12 cellular contexts compared by ENCODE assay signal in the genomic region with DNA sequence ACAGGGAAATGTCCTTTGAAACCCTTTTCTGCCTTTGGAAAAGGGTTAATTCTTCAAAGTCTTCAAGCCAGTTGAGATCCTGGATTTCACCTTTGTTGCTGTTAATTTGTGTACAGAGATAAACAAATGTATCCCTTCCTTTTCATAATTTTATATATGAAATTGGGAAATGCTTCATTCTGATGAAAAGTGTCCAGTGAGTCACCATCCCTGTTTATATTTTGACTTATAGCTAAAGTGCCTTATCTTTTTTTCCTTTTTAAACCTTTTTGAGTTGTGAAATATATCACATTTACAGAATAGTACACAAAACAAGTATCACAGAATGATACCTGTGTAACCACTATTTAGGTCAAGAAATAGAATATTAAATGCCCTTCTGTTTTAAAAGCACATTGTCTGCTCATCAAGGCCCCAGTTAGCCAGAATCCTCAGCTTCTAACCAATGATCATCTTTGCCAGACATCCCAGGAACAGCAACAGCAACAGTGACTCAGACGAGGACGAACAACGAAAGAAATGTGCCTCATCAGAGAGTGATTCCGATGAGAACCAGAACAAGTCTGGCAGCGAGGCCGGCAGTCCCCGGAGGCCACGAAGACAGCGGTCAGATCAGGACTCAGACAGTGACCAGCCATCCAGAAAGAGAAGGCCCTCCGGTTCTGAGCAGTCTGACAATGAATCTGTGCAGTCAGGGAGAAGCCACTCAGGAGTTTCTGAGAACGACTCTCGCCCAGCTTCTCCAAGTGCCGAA. TPM values are rescaled to one million over a fixed set of nuclear protein-coding genes. Genes with fewer than 3 reads are reported as not detected.
DNase-seq lines count a peak whose midpoint lies in the region; ATAC-seq and TF ChIP-seq lines count a peak whose summit lies in the region.
"Had no signal": no experiment of that assay in that cellular context is flagged by ENCODE, and none has a peak within 500 bp of the region (broad histone marks: within the 10 kb centered on the region; RNA-seq: fewer than 3 reads in every experiment).

No MANE protein-coding gene starts in this region.

- no peaks in the 10 kb centered on the region for H3K4me1 Mint-ChIP-seq in activated T-cell treated with anti-CD3 and anti-CD28 coated beads, Interleukin-2, amount 50 U/mL, for 72 hours (ENCODE audit: low read depth)
- peaks cover 3% of the 10 kb centered on the region for H3K4me1 Mint-ChIP-seq in activated T-cell treated with anti-CD3 and anti-CD28 coated beads, Interleukin-2, amount 50 U/mL, for 4 hours (ENCODE audit: low read depth)
- H3K4me1 Mint-ChIP-seq in mesothelial cell of epicardium = no peaks in the 10 kb centered on the region

- H3K36me3 ChIP-seq in esophagus squamous epithelium = peaks cover 0 to 25% (median 11%) of the 10 kb centered on the region in 3 donors
- H3K36me3 ChIP-seq in upper lobe of left lung = peaks cover 6 to 52% (median 34%) of the 10 kb centered on the region in 4 donors

- no peak overlapping the region for H3K4me3 ChIP-seq in esophagus squamous epithelium
- H3K4me3 ChIP-seq in upper lobe of left lung = no peak overlapping the region
- H3K4me3 ChIP-seq: A549, SJCRH30 had no signal

- H3K4me3 Mint-ChIP-seq in activated T-cell treated with anti-CD3 and anti-CD28 coated beads, Interleukin-2, amount 50 U/mL, for 72 hours = peak overlapping the region in 1 of 2 donors; percentile 16
- H3K4me3 Mint-ChIP-seq in activated T-cell treated with anti-CD3 and anti-CD28 coated beads, Interleukin-2, amount 50 U/mL, for 4 hours = no peak overlapping the region
- H3K4me3 Mint-ChIP-seq in mesothelial cell of epicardium = no peak overlapping the region
- H3K4me3 Mint-ChIP-seq: type B pancreatic cell had no signal

- H3K27me3 ChIP-seq in esophagus squamous epithelium (no peaks in the 10 kb centered on the region), upper lobe of left lung (no peaks in the 10 kb centered on the region)
- H3K27me3 ChIP-seq: SJCRH30 had no signal

- H3K27ac ChIP-seq in esophagus squamous epithelium (peak overlapping the region in 3 of 4 donors; percentile 47 to 51 (median 48)), upper lobe of left lung (peak overlapping the region; percentile 18 to 74 (median 33))
- H3K27ac ChIP-seq: A549, SJCRH30 had no signal

- no peaks in the 10 kb centered on the region for H3K27me3 Mint-ChIP-seq in activated T-cell treated with anti-CD3 and anti-CD28 coated beads, Interleukin-2, amount 50 U/mL, for 72 hours (ENCODE audit: low read depth)
- no peaks in the 10 kb centered on the region for H3K27me3 Mint-ChIP-seq in activated T-cell treated with anti-CD3 and anti-CD28 coated beads, Interleukin-2, amount 50 U/mL, for 4 hours (ENCODE audit: low read depth)
- H3K27me3 Mint-ChIP-seq in mesothelial cell of epicardium (ENCODE audit: low read depth) = no peaks in the 10 kb centered on the region
- H3K27me3 Mint-ChIP-seq: type B pancreatic cell had no signal

- DNase-seq in activated T-cell treated with anti-CD3 and anti-CD28 coated beads, Interleukin-2, amount 50 U/mL, for 72 hours = no peak
- DNase-seq in activated T-cell treated with anti-CD3 and anti-CD28 coated beads, Interleukin-2, amount 50 U/mL, for 4 hours = no peak
- no peak for DNase-seq in esophagus squamous epithelium (lab: John Stamatoyannopoulos, UW)
- no peak for DNase-seq in mesothelial cell of epicardium (ENCODE audit: low spot score in 2 of 2, unreplicated experiment in 2 of 2)
- DNase-seq in upper lobe of left lung = peak in 1 of 2 donors; percentile 54
- DNase-seq in SIG-M5 treated with dmso at 0.1 percent for 504 hours (lab: John Stamatoyannopoulos, UW; ENCODE audit: unreplicated experiment) = no peak
- DNase-seq in NCI-H1930 (lab: John Stamatoyannopoulos, UW) = no peak
- no peak for DNase-seq in COLO668 (lab: John Stamatoyannopoulos, UW; ENCODE audit: unreplicated experiment)
- DNase-seq: NCI-H187, SJCRH30 had no signal

- no peaks in the 10 kb centered on the region for H3K9me3 Mint-ChIP-seq in activated T-cell treated with anti-CD3 and anti-CD28 coated beads, Interleukin-2, amount 50 U/mL, for 72 hours
- H3K9me3 Mint-ChIP-seq in activated T-cell treated with anti-CD3 and anti-CD28 coated beads, Interleukin-2, amount 50 U/mL, for 4 hours = no peaks in the 10 kb centered on the region
- no peaks in the 10 kb centered on the region for H3K9me3 Mint-ChIP-seq in mesothelial cell of epicardium
- H3K9me3 Mint-ChIP-seq: type B pancreatic cell had no signal

- peaks cover 8 to 18% of the 10 kb centered on the region in 2 donors for H3K36me3 Mint-ChIP-seq in activated T-cell treated with anti-CD3 and anti-CD28 coated beads, Interleukin-2, amount 50 U/mL, for 72 hours (ENCODE audit: insufficient read depth in 2 of 2)
- H3K36me3 Mint-ChIP-seq in activated T-cell treated with anti-CD3 and anti-CD28 coated beads, Interleukin-2, amount 50 U/mL, for 4 hours (ENCODE audit: insufficient read depth) = peaks cover 42% of the 10 kb centered on the region
- H3K36me3 Mint-ChIP-seq in mesothelial cell of epicardium = peaks cover 31% of the 10 kb centered on the region

- 55 to 84% methylated on average over 8 to 13 of the region's 13 CpGs for WGBS in esophagus squamous epithelium, 2 donors
- whole genome bisulfite sequencing in upper lobe of left lung, 2 donors = 79 to 87% methylated on average over 13 of the region's 13 CpGs

- peak in 1 of 2 donors; percentile 35 for ATAC-seq in activated T-cell treated with anti-CD3 and anti-CD28 coated beads, Interleukin-2, amount 50 U/mL, for 72 hours (replicated peaks in 1 of 2)
- ATAC-seq in activated T-cell treated with anti-CD3 and anti-CD28 coated beads, Interleukin-2, amount 50 U/mL, for 4 hours = no peak
- peak; percentile 46 to 86 for ATAC-seq in upper lobe of left lung (ENCODE audit: low FRiP score in 2 of 2)
- ATAC-seq: A549 had no signal

- intact Hi-C loops in esophagus squamous epithelium (cut with DNase I) = no loop called here

- H3K27ac Mint-ChIP-seq in activated T-cell treated with anti-CD3 and anti-CD28 coated beads, Interleukin-2, amount 50 U/mL, for 72 hours = peak overlapping the region; percentile 69
- H3K27ac Mint-ChIP-seq in mesothelial cell of epicardium = peak overlapping the region; percentile 40
- H3K27ac Mint-ChIP-seq: type B pancreatic cell had no signal

- TF ChIP-seq POLR2A in esophagus squamous epithelium (IDR thresholded peaks at IDR 0.05) (no peak), upper lobe of left lung (IDR thresholded peaks at IDR 0.05) (no peak)

- H3K4me1 ChIP-seq in esophagus squamous epithelium = no peaks in the 10 kb centered on the region
- H3K4me1 ChIP-seq in upper lobe of left lung = peaks cover 0 to 7% (median 4%) of the 10 kb centered on the region in 4 donors
- H3K4me1 ChIP-seq: A549, SJCRH30 had no signal

- TF ChIP-seq EP300 in upper lobe of left lung (IDR thresholded peaks at IDR 0.05) = no peak

- TF ChIP-seq CTCF in esophagus squamous epithelium (IDR thresholded peaks at IDR 0.05) (no peak), mesothelial cell of epicardium (IDR thresholded peaks at IDR 0.05; ENCODE audit: unreplicated experiment) (no peak), upper lobe of left lung (IDR thresholded peaks at IDR 0.05) (no peak)

- H3K9me3 ChIP-seq in esophagus squamous epithelium = no peaks in the 10 kb centered on the region
- H3K9me3 ChIP-seq in upper lobe of left lung = no peaks in the 10 kb centered on the region
- H3K9me3 ChIP-seq: A549, SJCRH30 had no signal

RNA-seq across cellular contexts. Expression of gene CTR9, which starts 27.3 kb away (rescaled TPM):
- total RNA-seq in activated T-cell treated with anti-CD3 and anti-CD28 coated beads, Interleukin-2, amount 50 U/mL, for 72 hours = 10 to 100 TPM; 33.1 to 41.0 TPM
- total RNA-seq in activated T-cell treated with anti-CD3 and anti-CD28 coated beads, Interleukin-2, amount 50 U/mL, for 4 hours = 10 to 100 TPM; 51.9 to 56.0 (median 53.9) TPM
- 10 to 100 TPM; 21.4 to 34.4 (median 27.0) TPM for total RNA-seq in esophagus squamous epithelium
- 33.2 to 38.3 TPM (median 34.5 TPM) in 3 replicates for total RNA-seq in mesothelial cell of epicardium
- 10 to 100 TPM in 5 of 6 donors, 1 to 10 TPM in 1; 9.9 to 35.4 (median 26.9) TPM for total RNA-seq in upper lobe of left lung

RNA-seq across cellular contexts. Expression of gene EIF4G2, which starts 30.3 kb away (rescaled TPM):
- 100 to 1,000 TPM; 807 to 864 TPM for total RNA-seq in activated T-cell treated with anti-CD3 and anti-CD28 coated beads, Interleukin-2, amount 50 U/mL, for 72 hours
- total RNA-seq in activated T-cell treated with anti-CD3 and anti-CD28 coated beads, Interleukin-2, amount 50 U/mL, for 4 hours = 1,000 to 10,000 TPM; 1,584 to 1,612 (median 1,605) TPM
- total RNA-seq in esophagus squamous epithelium (100 to 1,000 TPM; 476 to 665 (median 547) TPM), mesothelial cell of epicardium (1,220 to 1,246 TPM (median 1,239 TPM) in 3 replicates), upper lobe of left lung (1,000 to 10,000 TPM in 1 of 6 donors, 100 to 1,000 TPM in 5; 249 to 1,049 (median 632) TPM)

Comparison
In these comparisons a context has a peak if more than half of its experiments do, and no peak if none do; other contexts are left out.
1. ATAC-seq: peak in upper lobe of left lung (2 of 2); none in activated T-cell treated with anti-CD3 and anti-CD28 coated beads, Interleukin-2, amount 50 U/mL, for 4 hours (0 of 2).